In genomic region chr3:129326138-129326537, GRCh38 we compare ENCODE assay signal across 28 cellular contexts. TPM values are rescaled to one million over a fixed set of nuclear protein-coding genes. Genes with fewer than 3 reads are reported as not detected.
DNase-seq lines count a peak whose midpoint lies in the region; ATAC-seq, FAIRE-seq and TF ChIP-seq lines count a peak whose summit lies in the region.
"Had no signal": no experiment of that assay in that cellular context is flagged by ENCODE, and none has a peak within 500 bp of the region (broad histone marks: within the 10 kb centered on the region; RNA-seq: fewer than 3 reads in every experiment).

No MANE protein-coding gene starts in this region.

- TF ChIP-seq CTCF in HepG2 (CRISPR knock-in tag; IDR thresholded peaks at IDR 0.05) (no peak), right lobe of liver (IDR thresholded peaks at IDR 0.05) (no peak), kidney (IDR thresholded peaks at IDR 0.05; ENCODE audit: borderline replicate concordance, extremely low read depth, insufficient read depth) (no peak), spleen (IDR thresholded peaks at IDR 0.05 in 8 of 11, conservative IDR thresholded peaks at IDR 0.05 in 3 of 11) (no peak)

- peak overlapping the region; percentile 52 for H3K4me2 ChIP-seq in HepG2 (ENCODE audit: low read depth, low read length)
- H3K4me2 ChIP-seq in neuronal stem cell (ENCODE audit: insufficient read depth, low read length, poor library complexity, severe bottlenecking) = no peak overlapping the region
- H3K4me2 ChIP-seq: A549, BLaER1 had no signal

- WGBS in HepG2 (ENCODE audit: low lambda C conversion rate) = 67% methylated on average over 1 of the region's 12 CpGs
- WGBS in right lobe of liver (ENCODE audit: insufficient coverage, low coverage, low lambda C conversion rate, missing lambda C conversion rate) = 60% methylated on average over 1 of the region's 12 CpGs
- WGBS in neuronal stem cell (ENCODE audit: extremely low coverage in 2 of 2, insufficient read length in 2 of 2, insufficient replicate concordance in 1 of 2), 2 donors = no CpG with 5 or more reads among the region's 12 CpGs
- 95 to 100% (median 95%) methylated on average over 2 to 12 of the region's 12 CpGs for WGBS in spleen, 5 donors

- TF ChIP-seq RAD21 in HepG2 (CRISPR knock-in tag; IDR thresholded peaks at IDR 0.05) = no peak

- H2AK5ac ChIP-seq in neuronal stem cell (ENCODE audit: low read depth, low read length) = no peak overlapping the region

- no peak overlapping the region for H2BK15ac ChIP-seq in neuronal stem cell (ENCODE audit: low read length)

- H3K4me3 ChIP-seq in HepG2 (replicated peaks in 1 of 3; ENCODE audit: insufficient read depth in 1 of 3, low read depth in 2 of 3, low read length in 3 of 3) = peak overlapping the region in 1 of 3 experiments; percentile 17; a peak in 1 of 6 replicates
- H3K4me3 ChIP-seq in right lobe of liver = no peak overlapping the region
- no peak overlapping the region for H3K4me3 ChIP-seq in kidney (ENCODE audit: low read length in 2 of 2)
- H3K4me3 ChIP-seq in neuronal stem cell (ENCODE audit: low read length in 2 of 2) = no peak overlapping the region
- no peak overlapping the region for H3K4me3 ChIP-seq in spleen
- H3K4me3 ChIP-seq: A549, BLaER1, GM12878 had no signal

- no TSS peak for BruUV-seq in HepG2 (replicated peaks; lab: Mats Ljungman, UMichigan)

- ATAC-seq in HepG2 (peak; percentile 40), right lobe of liver (no peak), GM21723 (IDR thresholded peaks at IDR 0.05; ENCODE audit: unreplicated experiment) (no peak), GM18861 (IDR thresholded peaks at IDR 0.05; ENCODE audit: unreplicated experiment) (no peak)
- ATAC-seq: A549, GM12878 had no signal

- H2BK12ac ChIP-seq in neuronal stem cell (ENCODE audit: low read length) = no peak overlapping the region

- in situ Hi-C loops in HepG2 (cut with HindIII; ENCODE audit: extremely low pct_ligation_motif_present, low pct_unique_long_range_greater_than_20kb) = no loop called here

- no peak overlapping the region for H4K8ac ChIP-seq in neuronal stem cell (ENCODE audit: low read depth, low read length)

- no peak for TF ChIP-seq POLR2A in HepG2 (IDR thresholded peaks at IDR 0.05; ENCODE audit: insufficient read depth in 1 of 2, low read depth in 2 of 2, low read length in 2 of 2)
- TF ChIP-seq POLR2A in right lobe of liver (IDR thresholded peaks at IDR 0.05) = no peak
- no peak for TF ChIP-seq POLR2A in spleen (IDR thresholded peaks at IDR 0.05)

- no peak overlapping the region for H3K23ac ChIP-seq in neuronal stem cell (ENCODE audit: low read depth, low read length, poor library complexity)

- no peak overlapping the region for H3K14ac ChIP-seq in neuronal stem cell (ENCODE audit: low read length)

- CTCF ChIA-PET in HepG2 (lab: Yijun Ruan, JAX; ENCODE audit: low intra/inter-chr PET ratio, low total read pairs) = no interaction called here

- H3K36me3 ChIP-seq in HepG2 (replicated peaks in 1 of 2; ENCODE audit: control insufficient read depth in 1 of 2, insufficient read depth in 2 of 2, low read length in 2 of 2) (no peaks in the 10 kb centered on the region), right lobe of liver (no peaks in the 10 kb centered on the region), kidney (ENCODE audit: control insufficient read depth in 1 of 2, insufficient read depth in 2 of 2, low read length in 2 of 2) (peaks cover 0 to under 1% of the 10 kb centered on the region in 2 donors), neuronal stem cell (replicated peaks in 1 of 2; ENCODE audit: control insufficient read depth in 2 of 2, insufficient read depth in 2 of 2, low read length in 2 of 2) (peaks cover 22 to 31% of the 10 kb centered on the region in 2 donors), spleen (peaks cover 0 to 5% (median 0%) of the 10 kb centered on the region in 6 donors)
- H3K36me3 ChIP-seq: BE2C had no signal

- POLR2A ChIA-PET in HepG2 (lab: Yijun Ruan, JAX) = interaction anchor here (4.6 kb wide), 1 partner anchor 9 kb away, joined by 33 read pairs; a partner anchor contains a TSS

- H3K79me2 ChIP-seq in HepG2 (ENCODE audit: insufficient read depth, low read length) = no peaks in the 10 kb centered on the region

- H2BK5ac ChIP-seq in neuronal stem cell (ENCODE audit: low read length) = no peak overlapping the region

- DNase-seq in HepG2 (ENCODE audit: low spot score) (no peak), right lobe of liver (no peak), kidney (peak; percentile 44), neuronal stem cell (ENCODE audit: low spot score) (no peak), spleen (peak; percentile 41), Ammon's horn (ENCODE audit: low spot score) (no peak)
- DNase-seq: AML-193; BE2C; C1 segment of cervical spinal cord; CD4-positive, alpha-beta memory T cell; CD4-positive, CD25-positive, alpha-beta regulatory T cell; CD8-positive, alpha-beta memory T cell; COR-L47; DMS 273 treated with DMSO at 0.1 percent for 48 hours; DMS153; DMS53; DMS79; DND-41; EL; GDM1 had no signal

- no peak overlapping the region for H2BK120ac ChIP-seq in neuronal stem cell (ENCODE audit: low read depth, low read length)

- H3K9ac ChIP-seq in HepG2 (ENCODE audit: insufficient read depth, low read depth, low read length) (peak overlapping the region; percentile 35; the same call in 1 of the 2 replicates), kidney (ENCODE audit: low read length in 2 of 2) (no peak overlapping the region), neuronal stem cell (ENCODE audit: low read depth, low read length, poor library complexity) (peak overlapping the region; percentile 21)
- H3K9ac ChIP-seq: BLaER1 had no signal

- no peak for FAIRE-seq in HepG2 (lab: Jason Lieb, UNC)
- FAIRE-seq in kidney (lab: Jason Lieb, UNC) = no peak
- FAIRE-seq: A549, GM12878, GM18507, GM19239 had no signal

- no peaks in the 10 kb centered on the region for H3K9me3 ChIP-seq in HepG2 (ENCODE audit: low read length)
- H3K9me3 ChIP-seq in right lobe of liver = no peaks in the 10 kb centered on the region
- no peaks in the 10 kb centered on the region for H3K9me3 ChIP-seq in kidney (ENCODE audit: control insufficient read depth in 1 of 2, low read length in 2 of 2)
- H3K9me3 ChIP-seq in neuronal stem cell (replicated peaks in 1 of 2; ENCODE audit: control insufficient read depth in 2 of 2, insufficient read depth in 1 of 2, low read depth in 1 of 2, low read length in 2 of 2) = peaks cover 0 to under 1% of the 10 kb centered on the region in 2 donors
- H3K9me3 ChIP-seq in spleen = no peaks in the 10 kb centered on the region
- H3K9me3 ChIP-seq: A549, BE2C, BLaER1 had no signal

- no peak overlapping the region for H4K91ac ChIP-seq in neuronal stem cell (ENCODE audit: low read depth, low read length, poor library complexity)

- peak overlapping the region; percentile 8 for H3K18ac ChIP-seq in neuronal stem cell (ENCODE audit: low read length)

- no peak for TF ChIP-seq EP300 in HepG2 (IDR thresholded peaks at IDR 0.05; ENCODE audit: low read depth in 2 of 2, low read length in 2 of 2)
- no peak for TF ChIP-seq EP300 in HepG2 (CRISPR knock-in tag; IDR thresholded peaks at IDR 0.05; ENCODE audit: borderline replicate concordance)

- H3K27me3 ChIP-seq in HepG2 (ENCODE audit: control insufficient read depth in 1 of 2, insufficient read depth in 2 of 2, low read length in 2 of 2) (no peaks in the 10 kb centered on the region), right lobe of liver (no peaks in the 10 kb centered on the region), neuronal stem cell (ENCODE audit: control insufficient read depth in 3 of 3, insufficient read depth in 3 of 3, low read depth in 1 of 3, low read length in 3 of 3) (peaks cover 0 to 2% (median 0%) of the 10 kb centered on the region in 3 experiments), spleen (replicated peaks in 1 of 7) (no peaks in the 10 kb centered on the region)
- H3K27me3 ChIP-seq: BE2C, BLaER1 had no signal

- peaks cover 9% of the 10 kb centered on the region for H3K79me1 ChIP-seq in neuronal stem cell (ENCODE audit: low read depth, low read length)

- H3K4ac ChIP-seq in neuronal stem cell (ENCODE audit: low read length) = no peak overlapping the region

- H4K20me1 ChIP-seq in HepG2 (ENCODE audit: insufficient read depth, low read length) = no peaks in the 10 kb centered on the region
- H4K20me1 ChIP-seq: BLaER1 had no signal

- H2AFZ ChIP-seq in HepG2 (ENCODE audit: low read length) (no peak overlapping the region), neuronal stem cell (ENCODE audit: low read length) (no peak overlapping the region)

- H3K27ac ChIP-seq in HepG2 (ENCODE audit: extremely low read length, insufficient read depth, low read length) = no peak overlapping the region
- no peak overlapping the region for H3K27ac ChIP-seq in right lobe of liver
- H3K27ac ChIP-seq in kidney (ENCODE audit: low read depth in 2 of 2, low read length in 2 of 2) = no peak overlapping the region
- no peak overlapping the region for H3K27ac ChIP-seq in neuronal stem cell (replicated peaks; ENCODE audit: low read length)
- no peak overlapping the region for H3K27ac ChIP-seq in spleen
- H3K27ac ChIP-seq: 22Rv1, A549, BLaER1 had no signal

- H3K4me1 ChIP-seq in HepG2 (ENCODE audit: insufficient read depth, low read length) (peaks cover 64% of the 10 kb centered on the region), right lobe of liver (no peaks in the 10 kb centered on the region), kidney (ENCODE audit: control insufficient read depth in 1 of 2, insufficient read depth in 1 of 2, low read depth in 1 of 2, low read length in 2 of 2) (no peaks in the 10 kb centered on the region), neuronal stem cell (ENCODE audit: control insufficient read depth in 2 of 2, insufficient read depth in 1 of 2, low read depth in 1 of 2, low read length in 2 of 2) (no peaks in the 10 kb centered on the region), spleen (peaks cover 0 to 4% (median 0%) of the 10 kb centered on the region in 6 donors)
- H3K4me1 ChIP-seq: A549, BE2C, BLaER1 had no signal

- intact Hi-C loops in HepG2 (cut with micrococcal nuclease; ENCODE audit: unreplicated experiment) (no loop called here), right lobe of liver (cut with DNase I) (no loop called here), kidney (cut with DNase I) (no loop called here), spleen (cut with DNase I; ENCODE audit: low total_unique reads) (no loop called here)

RNA-seq across cellular contexts. Expression of gene HMCES, which starts 47.5 kb away (rescaled TPM):
- total RNA-seq in HepG2 (2016; rRNA removed; fragmentation: Illumina TruSeq; extraction: Trizol) (37.5 and 52.4 TPM in 2 replicates), right lobe of liver (10 to 100 TPM; 17.4 to 36.9 (median 20.1) TPM), kidney (40.1 TPM), spleen (10 to 100 TPM; 24.0 to 31.9 (median 30.7) TPM)
- 5.9 and 6.0 TPM in 2 replicates for total RNA-seq in HepG2 (2016; cell fraction: cytosol; rRNA removed; fragmentation: Illumina TruSeq; extraction: Trizol; ENCODE audit: low read depth)
- total RNA-seq in HepG2 (2016; cell fraction: insoluble cytoplasmic fraction; rRNA removed; fragmentation: Illumina TruSeq; extraction: Trizol) = 39.9 and 50.0 TPM in 2 replicates
- total RNA-seq in HepG2 (2016; cell fraction: membrane; rRNA removed; fragmentation: Illumina TruSeq; extraction: Trizol) = 15.6 and 17.9 TPM in 2 replicates
- total RNA-seq in HepG2 (2016; cell fraction: nucleus; rRNA removed; fragmentation: Illumina TruSeq; extraction: Trizol) = 19.5 and 22.8 TPM in 2 replicates
- polyA plus RNA-seq in HepG2 (2011; rRNA removed) (16.1 and 20.1 TPM in 2 replicates), kidney (ENCODE audit: insufficient read depth, low read depth, low replicate concordance) (37.4 TPM), spleen (10 to 100 TPM; 16.1 to 60.7 (median 18.8) TPM)
- 12.5 and 16.0 TPM in 2 replicates for polyA plus RNA-seq in HepG2 (2011; cell fraction: cytosol; rRNA removed)
- 7.8 and 11.5 TPM in 2 replicates for polyA plus RNA-seq in HepG2 (2011; cell fraction: nucleus; rRNA removed)
- polyA plus RNA-seq in HepG2 (2012) = 23.1 and 26.3 TPM in 2 replicates
- 10.2 and 11.1 TPM in 2 replicates for polyA plus RNA-seq in HepG2 (2016; cell fraction: cytosol; fragmentation: Illumina TruSeq; extraction: Trizol; ENCODE audit: low read depth)
- 61.1 and 65.6 TPM in 2 replicates for polyA plus RNA-seq in HepG2 (2016; cell fraction: insoluble cytoplasmic fraction; fragmentation: Illumina TruSeq; extraction: Trizol; ENCODE audit: low read depth)
- 16.9 and 18.1 TPM in 2 replicates for polyA plus RNA-seq in HepG2 (2016; cell fraction: membrane; fragmentation: Illumina TruSeq; extraction: Trizol; ENCODE audit: low read depth)
- polyA plus RNA-seq in HepG2 (2016; cell fraction: nucleus; fragmentation: Illumina TruSeq; extraction: Trizol; ENCODE audit: insufficient read depth, low read depth) = 34.4 and 36.9 TPM in 2 replicates
- 9.7 and 17.6 TPM in 2 replicates for polyA minus RNA-seq in HepG2 (2011; rRNA and poly(A)+ RNA removed; ENCODE audit: low replicate concordance)
- polyA minus RNA-seq in HepG2 (2011; cell fraction: cytosol; rRNA and poly(A)+ RNA removed) = 12.7 and 20.2 TPM in 2 replicates
- 7.2 and 8.7 TPM in 2 replicates for polyA minus RNA-seq in HepG2 (2011; cell fraction: nucleus; rRNA and poly(A)+ RNA removed)
- polyA plus RNA-seq in neuronal stem cell (2013, experiment 1 of 2) = 26.8 TPM
- 25.4 TPM for polyA plus RNA-seq in neuronal stem cell (2013, experiment 2 of 2)

Comparison
In these comparisons a context has a peak if more than half of its experiments do, and no peak if none do; other contexts are left out.
1. DNase-seq: peak in kidney (single experiment) and spleen (single experiment); none in HepG2 (single experiment), right lobe of liver (0 of 3), neuronal stem cell (single experiment) and Ammon's horn (single experiment).
2. H3K9ac ChIP-seq: peak in HepG2 (single experiment) and neuronal stem cell (single experiment); none in kidney (0 of 2).